In the genomic region with DNA sequence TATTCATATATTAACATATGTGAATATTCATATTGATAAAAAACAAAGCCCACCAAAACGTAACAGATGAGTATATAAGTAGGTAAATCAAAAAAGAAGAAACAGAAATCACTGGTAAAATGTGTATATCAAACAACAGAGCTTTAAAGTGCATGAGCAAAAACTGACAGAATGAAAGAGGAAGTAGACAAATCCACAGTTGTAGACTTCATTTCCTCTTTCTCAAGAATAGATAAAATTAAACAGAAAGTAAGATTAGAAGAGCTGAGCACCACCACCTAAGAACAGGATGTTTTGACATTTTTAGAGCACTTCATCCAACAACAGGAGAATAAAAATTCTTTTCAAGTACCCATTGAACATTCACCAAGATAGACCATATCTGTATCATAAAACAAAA, we compare ENCODE assay signal across 7 cellular contexts.
DNase-seq lines count a peak whose midpoint lies in the region; ATAC-seq lines count a peak whose summit lies in the region.

No MANE protein-coding gene starts in this region.

- no peak overlapping the region for H4K91ac ChIP-seq in neuronal stem cell (ENCODE audit: low read depth, low read length, poor library complexity)

- no peaks in the 10 kb centered on the region for H3K9me3 Mint-ChIP-seq in naive thymus-derived CD8-positive, alpha-beta T cell

- no peak overlapping the region for H4K8ac ChIP-seq in neuronal stem cell (ENCODE audit: low read depth, low read length)

- no peaks in the 10 kb centered on the region for H3K27me3 ChIP-seq in neuronal stem cell (ENCODE audit: control insufficient read depth in 3 of 3, insufficient read depth in 3 of 3, low read depth in 1 of 3, low read length in 3 of 3)

- no peak overlapping the region for H3K14ac ChIP-seq in neuronal stem cell (ENCODE audit: low read length)

- POLR2A ChIA-PET in naive thymus-derived CD8-positive, alpha-beta T cell (lab: Charles Lee) = interaction anchor here (0.5 to 2.9 kb wide), 2 partner anchors 64 to 1172 kb away, joined by 3 to 8 read pairs; a partner anchor contains a TSS

- H2BK15ac ChIP-seq in neuronal stem cell (ENCODE audit: low read length) = no peak overlapping the region

- H3K9ac ChIP-seq in neuronal stem cell (ENCODE audit: low read depth, low read length, poor library complexity) = no peak overlapping the region

- H3K79me1 ChIP-seq in neuronal stem cell (ENCODE audit: low read depth, low read length) = no peaks in the 10 kb centered on the region

- no peaks in the 10 kb centered on the region for H3K36me3 Mint-ChIP-seq in naive thymus-derived CD8-positive, alpha-beta T cell

- H3K27ac Mint-ChIP-seq in naive thymus-derived CD8-positive, alpha-beta T cell = peak overlapping the region; percentile 67 to 99 (median 92)

- intact Hi-C loops in cardiac septum (cut with DNase I) = no loop called here

- no peak overlapping the region for H2BK120ac ChIP-seq in neuronal stem cell (ENCODE audit: low read depth, low read length)

- H3K18ac ChIP-seq in neuronal stem cell (ENCODE audit: low read length) = no peak overlapping the region

- H3K9me3 ChIP-seq in neuronal stem cell (replicated peaks in 1 of 2; ENCODE audit: control insufficient read depth in 2 of 2, insufficient read depth in 1 of 2, low read depth in 1 of 2, low read length in 2 of 2) = no peaks in the 10 kb centered on the region

- WGBS in neuronal stem cell (ENCODE audit: extremely low coverage in 2 of 2, insufficient read length in 2 of 2, insufficient replicate concordance in 1 of 2), 2 donors = no CpG with 5 or more reads among the region's 1 CpG

- H2AK5ac ChIP-seq in neuronal stem cell (ENCODE audit: low read depth, low read length) = no peak overlapping the region

- H3K4ac ChIP-seq in neuronal stem cell (ENCODE audit: low read length) = no peak overlapping the region

- H2AFZ ChIP-seq in neuronal stem cell (ENCODE audit: low read length) = no peak overlapping the region

- peak overlapping the region; percentile 59 to 86 (median 78) for H3K4me3 Mint-ChIP-seq in naive thymus-derived CD8-positive, alpha-beta T cell

- ATAC-seq in GM19023 (IDR thresholded peaks at IDR 0.05; ENCODE audit: unreplicated experiment) = peak; percentile 86
- ATAC-seq in HG02852 (IDR thresholded peaks at IDR 0.05; ENCODE audit: unreplicated experiment) = peak; percentile 97
- ATAC-seq in naive thymus-derived CD8-positive, alpha-beta T cell = peak; percentile 95 to 97

- H3K27me3 Mint-ChIP-seq in naive thymus-derived CD8-positive, alpha-beta T cell = no peaks in the 10 kb centered on the region

- no peak overlapping the region for H3K27ac ChIP-seq in neuronal stem cell (replicated peaks; ENCODE audit: low read length)

- H3K4me3 ChIP-seq in neuronal stem cell (ENCODE audit: low read length in 2 of 2) = no peak overlapping the region

- H3K4me1 ChIP-seq in neuronal stem cell (ENCODE audit: control insufficient read depth in 2 of 2, insufficient read depth in 1 of 2, low read depth in 1 of 2, low read length in 2 of 2) = no peaks in the 10 kb centered on the region

- H3K23ac ChIP-seq in neuronal stem cell (ENCODE audit: low read depth, low read length, poor library complexity) = no peak overlapping the region

- H2BK5ac ChIP-seq in neuronal stem cell (ENCODE audit: low read length) = no peak overlapping the region

- no peak overlapping the region for H3K4me2 ChIP-seq in neuronal stem cell (ENCODE audit: insufficient read depth, low read length, poor library complexity, severe bottlenecking)

- peak; percentile 94 for DNase-seq in NOMO-1 treated with DMSO at 0.1 percent for 48 hours (lab: John Stamatoyannopoulos, UW; ENCODE audit: unreplicated experiment)
- peak in 3 of 10 donors; percentile 18 to 47 (median 47) for DNase-seq in naive thymus-derived CD8-positive, alpha-beta T cell
- DNase-seq in neuronal stem cell (ENCODE audit: low spot score) = no peak
- DNase-seq in NCI-H128 (lab: John Stamatoyannopoulos, UW; ENCODE audit: unreplicated experiment) = no peak
- no peak for DNase-seq in cardiac septum (ENCODE audit: low spot score)

- H3K36me3 ChIP-seq in neuronal stem cell (replicated peaks in 1 of 2; ENCODE audit: control insufficient read depth in 2 of 2, insufficient read depth in 2 of 2, low read length in 2 of 2) = peaks cover 0 to 6% of the 10 kb centered on the region in 2 donors

- H3K4me1 Mint-ChIP-seq in naive thymus-derived CD8-positive, alpha-beta T cell = peaks cover 0 to 49% (median 18%) of the 10 kb centered on the region in 4 donors

- no peak overlapping the region for H2BK12ac ChIP-seq in neuronal stem cell (ENCODE audit: low read length)
